In the genomic region with DNA sequence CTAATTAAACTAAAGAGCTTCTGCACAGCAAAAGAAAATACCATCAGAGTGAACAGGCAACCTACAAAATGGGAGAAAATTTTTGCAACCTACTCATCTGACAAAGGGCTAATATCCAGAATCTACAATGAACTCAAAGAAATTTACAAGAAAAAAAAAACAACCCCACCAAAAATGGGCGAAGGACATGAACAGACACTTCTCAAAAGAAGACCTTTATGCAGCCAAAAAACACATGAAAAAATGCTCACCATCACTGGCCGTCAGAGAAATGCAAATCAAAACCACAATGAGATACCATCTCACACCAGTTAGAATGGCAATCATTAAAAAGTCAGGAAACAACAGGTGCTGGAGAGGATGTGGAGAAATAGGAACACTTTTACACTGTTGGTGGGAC, we compare ENCODE assay signal across 1 cellular context.
DNase-seq lines count a peak whose midpoint lies in the region; ATAC-seq, FAIRE-seq and TF ChIP-seq lines count a peak whose summit lies in the region.
"Not testable (repeated sequence)": the region's sequence is repeated elsewhere in the genome, so short reads cannot be mapped to it uniquely, and the experiment has no call there.

No MANE protein-coding gene starts in this region.

- WGBS in K562 (ENCODE audit: insufficient coverage, low coverage, missing lambda C conversion rate), result 40% methylated on average over 2 of the region's 2 CpGs

- H3K4me1 ChIP-seq in K562 (replicated peaks in 1 of 2; ENCODE audit: control insufficient read depth in 2 of 2, insufficient read depth in 2 of 2, low read length in 2 of 2), result not testable (repeated sequence)

- TF ChIP-seq CTCF in K562 (IDR thresholded peaks at IDR 0.05 in 2 of 3, conservative IDR thresholded peaks at IDR 0.05 in 1 of 3; ENCODE audit: insufficient read depth in 2 of 3, low read depth in 1 of 3, low read length in 3 of 3), result not testable (repeated sequence)

- H3K4me3 ChIP-seq in K562, result not testable (repeated sequence)

- not testable (repeated sequence) for TF ChIP-seq RAD21 in K562 (CRISPR knock-in tag; conservative IDR thresholded peaks at IDR 0.05 in 1 of 2, IDR thresholded peaks at IDR 0.05 in 1 of 2)

- in situ Hi-C loops in K562 (cut with MboI), result not testable (repeated sequence)

- H3K36me3 ChIP-seq in K562 (ENCODE audit: control insufficient read depth, insufficient read depth, low read length), result not testable (repeated sequence)

- H2AFZ ChIP-seq in K562 (ENCODE audit: low read depth, low read length), result not testable (repeated sequence)

- H3K9ac ChIP-seq in K562 (ENCODE audit: insufficient read depth in 1 of 2, low read depth in 2 of 2, low read length in 2 of 2), result not testable (repeated sequence)

- not testable (repeated sequence) for TF ChIP-seq EP300 in K562 (IDR thresholded peaks at IDR 0.05; ENCODE audit: low read length)

- not testable (repeated sequence) for H3K9me3 ChIP-seq in K562 (replicated peaks; ENCODE audit: control insufficient read depth, insufficient read depth, low read depth, low read length)

- not testable (repeated sequence) for DNase-seq in K562 (ENCODE audit: extremely low read depth in 1 of 4, low spot score in 3 of 4)

- not testable (repeated sequence) for BruUV-seq in K562 (replicated peaks; lab: Mats Ljungman, UMichigan)

- not testable (repeated sequence) for FAIRE-seq in K562 (lab: Jason Lieb, UNC)

- POLR2A ChIA-PET in K562 (lab: Yijun Ruan, JAX), result not testable (repeated sequence)

- intact Hi-C loops in K562 (cut with micrococcal nuclease), result not testable (repeated sequence)

- H4K20me1 ChIP-seq in K562 (replicated peaks; ENCODE audit: control insufficient read depth, insufficient read depth, low read length), result not testable (repeated sequence)

- H3K9me1 ChIP-seq in K562 (ENCODE audit: control insufficient read depth, insufficient read depth, low read length), result not testable (repeated sequence)

- not testable (repeated sequence) for H3K4me2 ChIP-seq in K562 (ENCODE audit: insufficient read depth, low read length)

- not testable (repeated sequence) for ATAC-seq in K562

- H3K79me2 ChIP-seq in K562 (ENCODE audit: control insufficient read depth, insufficient read depth, low read length), result not testable (repeated sequence)

- H3K27me3 ChIP-seq in K562 (ENCODE audit: control insufficient read depth in 2 of 2, insufficient read depth in 2 of 2, low read length in 2 of 2), result not testable (repeated sequence)

- not testable (repeated sequence) for TF ChIP-seq POLR2A in K562 (conservative IDR thresholded peaks at IDR 0.05)

- H3K27ac ChIP-seq in K562 (ENCODE audit: extremely low read depth, low read depth, low read length), result not testable (repeated sequence)

- CTCF ChIA-PET in K562 (lab: Yijun Ruan, JAX; ENCODE audit: low intra/inter-chr PET ratio), result not testable (repeated sequence)

TF ChIP-seq in K562, 482 proteins besides CTCF, POLR2A, EP300 and RAD21:
- TF ChIP-seq CBX5 (IDR thresholded peaks at IDR 0.05; ENCODE audit: borderline replicate concordance, low read depth), result 0 out of 2 replicates have a peak, but pooled peaks have one; percentile 20
- TF ChIP-seq ZNF280A (IDR thresholded peaks at IDR 0.05; ENCODE audit: low read depth, partially characterized antibody), result peak; percentile 89
- peak; percentile 42; the same call in 1 of the 2 replicates for TF ChIP-seq HLTF (IDR thresholded peaks at IDR 0.05)
- TF ChIP-seq AFF1 (IDR thresholded peaks at IDR 0.05; ENCODE audit: low read depth in 1 of 2, partially characterized antibody in 2 of 2), result peak; percentile 71 to 100
- peak; percentile 95 for TF ChIP-seq TRIM28 (IDR thresholded peaks at IDR 0.05)
- TF ChIP-seq TRIM24 (IDR thresholded peaks at IDR 0.05), result peak; percentile 53 to 68; a peak in 3 of 4 replicates
